28 cellular contexts compared by ENCODE assay signal in the genomic region with DNA sequence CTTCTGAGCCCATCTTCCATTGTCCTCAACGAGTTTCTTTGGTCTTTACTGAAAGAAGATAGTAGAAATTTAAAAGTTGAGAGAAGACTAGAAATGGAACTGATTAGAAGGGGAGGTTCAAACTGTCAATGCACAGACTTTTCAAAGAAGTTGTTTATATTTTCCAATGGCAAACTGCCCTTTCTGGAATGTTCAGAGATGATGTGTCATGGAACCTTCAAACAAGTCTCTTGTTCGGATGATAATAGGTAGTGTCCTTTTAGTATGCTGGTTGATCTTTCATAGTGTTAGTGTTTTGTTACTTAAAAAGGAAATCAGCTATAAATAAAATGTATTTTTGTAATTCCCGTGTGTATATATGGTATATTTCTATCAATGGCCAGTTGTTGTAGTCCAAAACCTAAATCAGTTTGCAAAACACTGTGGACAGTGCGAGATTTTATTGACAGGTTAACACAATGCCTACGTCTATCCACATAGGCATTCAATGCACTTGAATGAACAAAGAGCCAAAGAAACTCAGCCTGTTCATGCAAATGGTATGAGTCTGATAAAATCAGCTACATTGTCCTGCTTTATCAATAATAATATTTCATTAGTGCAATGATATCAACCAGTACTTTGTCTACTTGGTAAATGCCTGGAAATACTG. TPM values are rescaled to one million over a fixed set of nuclear protein-coding genes. Genes with fewer than 3 reads are reported as not detected.
"Had no signal": no experiment of that assay in that cellular context is flagged by ENCODE, and none has a peak within 500 bp of the region (broad histone marks: within the 10 kb centered on the region; RNA-seq: fewer than 3 reads in every experiment).

No MANE protein-coding gene starts in this region.

- H3K4me1 Mint-ChIP-seq: activated naive CD8-positive, alpha-beta T cell treated with anti-CD3 and anti-CD28 coated beads for 36 hours; naive B cell had no signal

- H3K9me3 ChIP-seq: body of pancreas, left ventricle myocardium inferior, ovary, psoas muscle, thoracic aorta, upper lobe of left lung had no signal

- H3K4me1 ChIP-seq: body of pancreas, left ventricle myocardium inferior, upper lobe of left lung had no signal

- DNase-seq: activated CD4-positive, alpha-beta memory T cell treated with anti-CD3 and anti-CD28 coated beads for 36 hours; activated CD4-positive, alpha-beta T cell treated with anti-CD3 and anti-CD28 coated beads for 4 hours; activated gamma-delta T cell treated with Interleukin-2 at 50 U/mL for 16 hours; activated naive CD8-positive, alpha-beta T cell treated with anti-CD3 and anti-CD28 coated beads for 36 hours; activated T-cell treated with anti-CD3 and anti-CD28 coated beads for 4 hours; amygdala; body of pancreas; caudate nucleus; glutamatergic neuron; hippocampal formation; kidney; left ventricle myocardium inferior; naive B cell; ovary; psoas muscle; right cardiac atrium; stimulated activated CD4-positive, alpha-beta T cell treated with anti-CD3 and anti-CD28 coated beads, Interleukin-15, amount 100 ng/mL, for 24 hours; stimulated activated CD4-positive, alpha-beta T cell treated with anti-CD3 and anti-CD28 coated beads, Interleukin-2, amount 100 ng/mL, for 48 hours; upper lobe of left lung had no signal

- H3K9me3 Mint-ChIP-seq: activated CD4-positive, alpha-beta memory T cell treated with anti-CD3 and anti-CD28 coated beads for 36 hours; activated naive CD8-positive, alpha-beta T cell treated with anti-CD3 and anti-CD28 coated beads for 36 hours; activated T-helper 1 cell treated with anti-CD3 and anti-CD28 coated beads, Interleukin-12 subunit alpha, Interleukin-12 subunit beta, Interleukin-2, Interleukin-4 antibody, amounts not matched to agents 30 ng/mL and 10 ng/mL and 1 ng/mL, durations not matched to agents 14 hours and 24 hours and 36 hours; naive B cell; T-helper 2 cell treated with Interferon-gamma antibody and Interleukin-4, amounts not matched to agents 5 μg/mL and 100 μg/mL, for 36 hours had no signal

- H3K36me3 ChIP-seq: left ventricle myocardium inferior, ovary, thoracic aorta, upper lobe of left lung had no signal

- H3K27ac ChIP-seq: body of pancreas, foreskin keratinocyte, left ventricle myocardium inferior, ovary, psoas muscle, skin epidermis, thoracic aorta, upper lobe of left lung had no signal

- H3K4me3 Mint-ChIP-seq: activated CD4-positive, alpha-beta memory T cell treated with anti-CD3 and anti-CD28 coated beads for 36 hours; activated naive CD8-positive, alpha-beta T cell treated with anti-CD3 and anti-CD28 coated beads for 36 hours; activated T-helper 1 cell treated with anti-CD3 and anti-CD28 coated beads, Interleukin-12 subunit alpha, Interleukin-12 subunit beta, Interleukin-2, Interleukin-4 antibody, amounts not matched to agents 30 ng/mL and 10 ng/mL and 1 ng/mL, durations not matched to agents 14 hours and 24 hours and 36 hours; naive B cell; T-helper 2 cell treated with Interferon-gamma antibody and Interleukin-4, amounts not matched to agents 5 μg/mL and 100 μg/mL, for 36 hours had no signal

- H3K27me3 ChIP-seq: body of pancreas, foreskin keratinocyte, ovary, upper lobe of left lung had no signal

- H3K4me3 ChIP-seq: body of pancreas, left ventricle myocardium inferior, ovary, psoas muscle, skin epidermis, thoracic aorta, upper lobe of left lung had no signal

- H3K36me3 Mint-ChIP-seq: activated CD4-positive, alpha-beta memory T cell treated with anti-CD3 and anti-CD28 coated beads for 36 hours; activated naive CD8-positive, alpha-beta T cell treated with anti-CD3 and anti-CD28 coated beads for 36 hours; naive B cell had no signal

- H3K27ac Mint-ChIP-seq: activated naive CD8-positive, alpha-beta T cell treated with anti-CD3 and anti-CD28 coated beads for 36 hours; activated T-helper 1 cell treated with anti-CD3 and anti-CD28 coated beads, Interleukin-12 subunit alpha, Interleukin-12 subunit beta, Interleukin-2, Interleukin-4 antibody, amounts not matched to agents 30 ng/mL and 10 ng/mL and 1 ng/mL, durations not matched to agents 14 hours and 24 hours and 36 hours; naive B cell; T-helper 2 cell treated with Interferon-gamma antibody and Interleukin-4, amounts not matched to agents 5 μg/mL and 100 μg/mL, for 36 hours had no signal

- ATAC-seq: body of pancreas, psoas muscle, right cardiac atrium had no signal

RNA-seq across cellular contexts. Expression of a gene that starts 30.9 kb away (rescaled TPM):
- total RNA-seq: activated CD4-positive, alpha-beta memory T cell treated with anti-CD3 and anti-CD28 coated beads for 36 hours; body of pancreas; dermis microvascular lymphatic vessel endothelial cell; epithelial cell of proximal tubule; fibroblast of lung; kidney; left ventricle myocardium inferior; mononuclear cell; thoracic aorta had no signal
